Comparison of ENCODE assay signal across 23 cellular contexts in genomic region chr10:53836638-53837037, GRCh38.
A peak's percentile ranks its signal among the peaks of the same experiment; 100 is the strongest.
DNase-seq lines count a peak whose midpoint lies in the region; ATAC-seq and TF ChIP-seq lines count a peak whose summit lies in the region.
"Had no signal": no experiment of that assay in that cellular context is flagged by ENCODE, and none has a peak within 500 bp of the region (broad histone marks: within the 10 kb centered on the region; RNA-seq: fewer than 3 reads in every experiment).

No MANE protein-coding gene starts in this region.

- no peak overlapping the region for H3K4me2 ChIP-seq in GM23338

- no peaks in the 10 kb centered on the region for H3K4me1 Mint-ChIP-seq in GM23338
- H3K4me1 Mint-ChIP-seq: CD8-positive, alpha-beta memory T cell had no signal

- no peaks in the 10 kb centered on the region for H3K27me3 ChIP-seq in lung (ENCODE audit: control insufficient read depth, insufficient read depth)
- H3K27me3 ChIP-seq in GM23338 (ENCODE audit: insufficient read depth): no peaks in the 10 kb centered on the region
- no peaks in the 10 kb centered on the region for H3K27me3 ChIP-seq in uterus

- H3K4me3 ChIP-seq in epithelial cell of esophagus (ENCODE audit: low read length) (no peak overlapping the region), lung (no peak overlapping the region), GM23338 (no peak overlapping the region), uterus (no peak overlapping the region)
- H3K4me3 ChIP-seq: HAP-1, SK-N-MC had no signal

- H3K4me3 Mint-ChIP-seq in GM23338: no peak overlapping the region
- H3K4me3 Mint-ChIP-seq: CD8-positive, alpha-beta memory T cell; IgD-negative memory B cell had no signal

- 80 to 83% methylated on average over 1 of the region's 1 CpG for WGBS in lung, 2 donors

- H3K79me2 ChIP-seq in GM23338 (replicated peaks; ENCODE audit: insufficient read depth): no peaks in the 10 kb centered on the region

- peaks cover 3% of the 10 kb centered on the region; the same call in 1 of the 3 replicates for H3K36me3 Mint-ChIP-seq in GM23338 (ENCODE audit: low read depth)
- H3K36me3 Mint-ChIP-seq: CD8-positive, alpha-beta memory T cell; IgD-negative memory B cell had no signal

- H4K20me1 ChIP-seq in GM23338 (replicated peaks; ENCODE audit: insufficient read depth): no peaks in the 10 kb centered on the region

- peaks cover 1% of the 10 kb centered on the region for H3K27me3 Mint-ChIP-seq in GM23338 (ENCODE audit: insufficient read depth, low read depth, poor library complexity)
- H3K27me3 Mint-ChIP-seq: CD8-positive, alpha-beta memory T cell; IgD-negative memory B cell had no signal

- H3F3A ChIP-seq in GM23338 (replicated peaks; ENCODE audit: low read depth): no peaks in the 10 kb centered on the region

- no peaks in the 10 kb centered on the region for H3K36me3 ChIP-seq in lung (ENCODE audit: control insufficient read depth in 2 of 2, insufficient read depth in 2 of 2, low read length in 2 of 2)
- H3K36me3 ChIP-seq in GM23338 (ENCODE audit: insufficient read depth): no peaks in the 10 kb centered on the region
- H3K36me3 ChIP-seq in uterus: no peaks in the 10 kb centered on the region
- H3K36me3 ChIP-seq: HAP-1 had no signal

- no peak overlapping the region for H3K27ac Mint-ChIP-seq in GM23338
- H3K27ac Mint-ChIP-seq: CD8-positive, alpha-beta memory T cell; IgD-negative memory B cell had no signal

- no peaks in the 10 kb centered on the region; the same call in 2 of the 3 replicates for H3K9me3 Mint-ChIP-seq in GM23338

- no peak for TF ChIP-seq CTCF in epithelial cell of esophagus (IDR thresholded peaks at IDR 0.05; ENCODE audit: insufficient read depth, low read depth, low read length, missing control alignments)
- no peak for TF ChIP-seq CTCF in lung (IDR thresholded peaks at IDR 0.05; ENCODE audit: control extremely low read depth, extremely low read depth)
- TF ChIP-seq CTCF in GM23338 (conservative IDR thresholded peaks at IDR 0.05; ENCODE audit: low read depth in 2 of 2): no peak
- no peak for TF ChIP-seq CTCF in uterus (IDR thresholded peaks at IDR 0.05)

- no peaks in the 10 kb centered on the region for H3K4me1 ChIP-seq in lung (ENCODE audit: control insufficient read depth in 2 of 2, insufficient read depth in 2 of 2, low read length in 2 of 2)
- H3K4me1 ChIP-seq in GM23338 (ENCODE audit: insufficient read depth): no peaks in the 10 kb centered on the region
- H3K4me1 ChIP-seq in uterus: no peaks in the 10 kb centered on the region
- H3K4me1 ChIP-seq: HAP-1 had no signal

- no peak overlapping the region for H2AFZ ChIP-seq in GM23338

- ATAC-seq in SK-N-SH treated with all-trans-retinoic acid at 6 μM for 48 hours (peak; percentile 25; the same call in 2 of the 3 replicates), lung (ENCODE audit: insufficient read depth, low FRiP score) (peak; percentile 34), GM23338 (no peak), GM21717 (IDR thresholded peaks at IDR 0.05; ENCODE audit: unreplicated experiment) (no peak)

- intact Hi-C loops in uterus (cut with DNase I; ENCODE audit: low total_unique reads): no loop called here

- H3K27ac ChIP-seq in lung (ENCODE audit: low read depth in 1 of 2, low read length in 1 of 2) (no peak overlapping the region), GM23338 (ENCODE audit: low read depth) (no peak overlapping the region), uterus (no peak overlapping the region)
- H3K27ac ChIP-seq: C4-2B, SK-N-MC had no signal

- DNase-seq in HPDE6-E6E7 (ENCODE audit: extremely low spot score) (peak; percentile 29), epithelial cell of esophagus (ENCODE audit: low read depth) (peak; percentile 75), lung (ENCODE audit: low spot score) (no peak), GM23338 (ENCODE audit: low spot score) (no peak), uterus (no peak)
- no peak for DNase-seq in stimulated activated CD4-positive, alpha-beta T cell treated with anti-CD3 and anti-CD28 coated beads, Interleukin-2, amount 100 ng/mL, for 48 hours
- DNase-seq: Calu3; CD8-positive, alpha-beta memory T cell; DMS153; MV-4-11; NCI-H1105 treated with DMSO at 0.1 percent for 48 hours; NCI-H2081; NCI-H2171 treated with DMSO at 0.1 percent for 48 hours; NCI-H446; NCI-H526; OCI-M1; SHP77 had no signal

- no peaks in the 10 kb centered on the region for H3K9me2 ChIP-seq in GM23338 (ENCODE audit: insufficient read depth)

- TF ChIP-seq POLR2A in uterus (IDR thresholded peaks at IDR 0.05): no peak

- no peaks in the 10 kb centered on the region for H3K9me3 ChIP-seq in lung (ENCODE audit: control insufficient read depth in 2 of 2, insufficient read depth in 1 of 2, low read length in 1 of 2)
- no peaks in the 10 kb centered on the region for H3K9me3 ChIP-seq in uterus
- H3K9me3 ChIP-seq: HAP-1 had no signal

TF ChIP-seq in SK-N-SH treated with all-trans-retinoic acid at 6 μM for 48 hours, 23 proteins besides CTCF, POLR2A, EP300 and RAD21 (continues in another document):
- TF ChIP-seq ZFP3 (CRISPR knock-in tag; IDR thresholded peaks at IDR 0.05) (0 out of 2 replicates have a peak, but pooled peaks have one; percentile 13), CSDC2 (CRISPR knock-in tag; IDR thresholded peaks at IDR 0.05) (no peak), ARNTL (CRISPR knock-in tag; IDR thresholded peaks at IDR 0.05; ENCODE audit: borderline replicate concordance, low read depth) (no peak), CSRNP3 (CRISPR knock-in tag; IDR thresholded peaks at IDR 0.05) (peak; percentile 77), RARB (CRISPR knock-in tag; IDR thresholded peaks at IDR 0.05) (no peak), TOX (CRISPR knock-in tag; IDR thresholded peaks at IDR 0.05; ENCODE audit: borderline replicate concordance) (peak; percentile 37; the same call in 1 of the 2 replicates), POU6F1 (CRISPR knock-in tag; IDR thresholded peaks at IDR 0.05; ENCODE audit: borderline replicate concordance, low read depth) (no peak)

TF ChIP-seq in GM23338, 12 proteins besides CTCF, POLR2A, EP300 and RAD21:
- TF ChIP-seq STAT1 (IDR thresholded peaks at IDR 0.05; ENCODE audit: unreplicated experiment) (no peak), EZH2 (IDR thresholded peaks at IDR 0.05; ENCODE audit: low read depth, unreplicated experiment) (no peak), NANOG (IDR thresholded peaks at IDR 0.05; ENCODE audit: borderline replicate concordance) (no peak), POLR2AphosphoS5 (IDR thresholded peaks at IDR 0.05; ENCODE audit: low read depth) (no peak), EZH2phosphoT487 (IDR thresholded peaks at IDR 0.05; ENCODE audit: unreplicated experiment) (no peak), ZNF331 (CRISPR knock-in tag; IDR thresholded peaks at IDR 0.05; ENCODE audit: low read depth) (no peak)

Comparison
In these comparisons a context has a peak if more than half of its experiments do, and no peak if none do; other contexts are left out.
1. DNase-seq: peak in HPDE6-E6E7 (single experiment) and epithelial cell of esophagus (single experiment); none in lung (single experiment), GM23338 (single experiment), stimulated activated CD4-positive, alpha-beta T cell treated with anti-CD3 and anti-CD28 coated beads, Interleukin-2, amount 100 ng/mL, for 48 hours (0 of 2) and uterus (0 of 2).
2. ATAC-seq: peak in SK-N-SH treated with all-trans-retinoic acid at 6 μM for 48 hours (single experiment) and lung (single experiment); none in GM23338 (single experiment) and GM21717 (single experiment).